ENCODE assay signal across 9 cellular contexts in genomic region chr15:66751579-66751978, GRCh38. TPM values are rescaled to one million over a fixed set of nuclear protein-coding genes. Genes with fewer than 3 reads are reported as not detected.
DNase-seq lines count a peak whose midpoint lies in the region; ATAC-seq and TF ChIP-seq lines count a peak whose summit lies in the region.
"Had no signal": no experiment of that assay in that cellular context is flagged by ENCODE, and none has a peak within 500 bp of the region (broad histone marks: within the 10 kb centered on the region; RNA-seq: fewer than 3 reads in every experiment).

No MANE protein-coding gene starts in this region.

- H3K27me3 Mint-ChIP-seq in CD4-positive, alpha-beta memory T cell: peaks cover 4 to 5% of the 10 kb centered on the region in 2 donors
- H3K27me3 Mint-ChIP-seq in HFFc6 (ENCODE audit: insufficient read depth): no peaks in the 10 kb centered on the region
- H3K27me3 Mint-ChIP-seq in T-cell: peaks cover 0 to 7% of the 10 kb centered on the region in 2 donors

- TF ChIP-seq CTCF in HFFc6 (IDR thresholded peaks at IDR 0.05): no peak

- no peak overlapping the region for H3K27ac ChIP-seq in CD4-positive, alpha-beta memory T cell (ENCODE audit: low read depth, low read length)
- no peak overlapping the region for H3K27ac ChIP-seq in mesenchymal stem cell (ENCODE audit: low read length, poor library complexity, severe bottlenecking)
- H3K27ac ChIP-seq: HL-60 had no signal

- peaks cover 3% of the 10 kb centered on the region for H3K4me1 ChIP-seq in CD4-positive, alpha-beta memory T cell (ENCODE audit: insufficient read depth, low read length)
- peaks cover 35% of the 10 kb centered on the region for H3K4me1 ChIP-seq in mesenchymal stem cell (ENCODE audit: control insufficient read depth, insufficient read depth, low read depth, low read length)

- DNase-seq in CD4-positive, alpha-beta memory T cell: peak in 3 of 5 donors; percentile 5 to 13 (median 10)
- no peak for DNase-seq in HFFc6
- peak in 22 of 34 experiments; percentile 3 to 49 (median 24) for DNase-seq in T-cell
- DNase-seq in mesenchymal stem cell: no peak

- H2BK12ac ChIP-seq in mesenchymal stem cell (ENCODE audit: low read length in 2 of 2): peak overlapping the region; percentile 16 to 28

- H4K91ac ChIP-seq in mesenchymal stem cell (ENCODE audit: low read length): no peak overlapping the region

- H3K36me3 Mint-ChIP-seq in CD4-positive, alpha-beta memory T cell: peaks cover 0 to 2% of the 10 kb centered on the region in 2 donors
- H3K36me3 Mint-ChIP-seq in HFFc6 (ENCODE audit: low read depth) (peaks cover 43% of the 10 kb centered on the region), T-cell (no peaks in the 10 kb centered on the region)

- H2AFZ ChIP-seq in mesenchymal stem cell (ENCODE audit: low read depth, low read length): no peak overlapping the region

- H3K4me3 ChIP-seq in CD4-positive, alpha-beta memory T cell (ENCODE audit: low read length in 2 of 2): no peak overlapping the region
- no peak overlapping the region for H3K4me3 ChIP-seq in mesenchymal stem cell (ENCODE audit: insufficient read depth in 1 of 2, low read depth in 1 of 2, low read length in 2 of 2)

- no peak overlapping the region for H2BK120ac ChIP-seq in mesenchymal stem cell (ENCODE audit: low read depth, low read length)

- H3K36me3 ChIP-seq in CD4-positive, alpha-beta memory T cell (ENCODE audit: insufficient read depth, low read length): no peaks in the 10 kb centered on the region
- H3K36me3 ChIP-seq in mesenchymal stem cell (ENCODE audit: control insufficient read depth in 1 of 2, insufficient read depth in 2 of 2, low read depth in 1 of 2, low read length in 2 of 2): peaks cover 5 to 39% of the 10 kb centered on the region in 2 experiments

- H3K4me3 Mint-ChIP-seq in CD4-positive, alpha-beta memory T cell: peak overlapping the region in 2 of 8 donors; percentile 23 to 31
- H3K4me3 Mint-ChIP-seq in HFFc6 (no peak overlapping the region; the same call in 1 of the 2 replicates), T-cell (peak overlapping the region in 1 of 3 donors; percentile 24)

- H3K14ac ChIP-seq in mesenchymal stem cell (ENCODE audit: low read length in 2 of 2): no peak overlapping the region

- no peak overlapping the region for H4K8ac ChIP-seq in mesenchymal stem cell (ENCODE audit: low read length)

- H2AK5ac ChIP-seq in mesenchymal stem cell (ENCODE audit: low read length, severe bottlenecking): no peak overlapping the region

- no peak overlapping the region for H3K18ac ChIP-seq in mesenchymal stem cell (ENCODE audit: low read depth in 1 of 2, low read length in 2 of 2)

- no peak overlapping the region for H2BK15ac ChIP-seq in mesenchymal stem cell (ENCODE audit: low read depth, poor library complexity, severe bottlenecking)

- POLR2A ChIA-PET in CD4-positive, alpha-beta memory T cell (lab: Charles Lee; ENCODE audit: partially characterized antibody): interaction anchor here (0.5 kb wide), 1 partner anchor 113 kb away, joined by 3 read pairs; no protein-coding TSS in a partner anchor
- POLR2A ChIA-PET in T-cell (lab: Charles Lee): no interaction called here

- CTCF ChIA-PET in CD4-positive, alpha-beta memory T cell (lab: Charles Lee; ENCODE audit: partially characterized antibody): interaction anchor here (0.6 to 1.5 kb wide), 2 partner anchors 133 to 649 kb away, joined by 3 to 4 read pairs; no protein-coding TSS in a partner anchor
- CTCF ChIA-PET in T-cell (lab: Charles Lee): no interaction called here

- H3K4me1 Mint-ChIP-seq in CD4-positive, alpha-beta memory T cell: peaks cover 2 to 13% (median 6%) of the 10 kb centered on the region in 4 donors
- H3K4me1 Mint-ChIP-seq in HFFc6 (ENCODE audit: low read depth): peaks cover 67% of the 10 kb centered on the region
- peaks cover 9 to 12% (median 10%) of the 10 kb centered on the region in 3 donors for H3K4me1 Mint-ChIP-seq in T-cell

- no peak overlapping the region for H3K4me2 ChIP-seq in mesenchymal stem cell (ENCODE audit: low read length, poor library complexity, severe bottlenecking)

- H3K27ac Mint-ChIP-seq in CD4-positive, alpha-beta memory T cell: no peak overlapping the region
- peak overlapping the region; percentile 55; the same call in 1 of the 2 replicates for H3K27ac Mint-ChIP-seq in HFFc6
- no peak overlapping the region for H3K27ac Mint-ChIP-seq in T-cell

- no peak overlapping the region for H2BK5ac ChIP-seq in mesenchymal stem cell (ENCODE audit: low read depth, low read length, poor library complexity, severe bottlenecking)

- 93% methylated on average over 3 of the region's 7 CpGs for WGBS in mesenchymal stem cell

- intact Hi-C loops in CD4-positive, alpha-beta memory T cell (cut with micrococcal nuclease): no loop called here

- H3K9me3 Mint-ChIP-seq in CD4-positive, alpha-beta memory T cell: peaks cover 0 to 14% (median 12%) of the 10 kb centered on the region in 8 donors
- peaks cover 15% of the 10 kb centered on the region for H3K9me3 Mint-ChIP-seq in HFFc6
- H3K9me3 Mint-ChIP-seq in T-cell: peaks cover 0 to 9% (median 6%) of the 10 kb centered on the region in 3 donors

- no peak overlapping the region for H3K9ac ChIP-seq in mesenchymal stem cell (ENCODE audit: low read length)

- peak in 3 of 4 experiments; percentile 48 to 71 (median 68) for ATAC-seq in T-cell (replicated peaks in 1 of 4)
- ATAC-seq in HG03457 (IDR thresholded peaks at IDR 0.05; ENCODE audit: unreplicated experiment): no peak
- no peak for ATAC-seq in HG03097 (IDR thresholded peaks at IDR 0.05; ENCODE audit: low FRiP score, unreplicated experiment)
- no peak for ATAC-seq in HG02759 (IDR thresholded peaks at IDR 0.05; ENCODE audit: unreplicated experiment)
- ATAC-seq in GM21447 (IDR thresholded peaks at IDR 0.05; ENCODE audit: unreplicated experiment): no peak

- no peak overlapping the region for H3K23ac ChIP-seq in mesenchymal stem cell (ENCODE audit: low read length in 2 of 2)

- no peaks in the 10 kb centered on the region for H3K27me3 ChIP-seq in CD4-positive, alpha-beta memory T cell (ENCODE audit: insufficient read depth, low read length)
- no peaks in the 10 kb centered on the region for H3K27me3 ChIP-seq in mesenchymal stem cell (ENCODE audit: control insufficient read depth in 1 of 2, insufficient read depth in 1 of 2, low read length in 2 of 2)

- H3K9me3 ChIP-seq in CD4-positive, alpha-beta memory T cell (ENCODE audit: control insufficient read depth in 1 of 2, low read length in 2 of 2): no peaks in the 10 kb centered on the region
- peaks cover 11% of the 10 kb centered on the region for H3K9me3 ChIP-seq in mesenchymal stem cell (ENCODE audit: control insufficient read depth, low read length)

- H3K79me1 ChIP-seq in mesenchymal stem cell (replicated peaks; ENCODE audit: low read length, poor library complexity, severe bottlenecking): peaks cover 16% of the 10 kb centered on the region

- H3K4ac ChIP-seq in mesenchymal stem cell (ENCODE audit: low read depth in 1 of 2, low read length in 2 of 2): no peak overlapping the region

RNA-seq across cellular contexts. Expression of gene SMAD6, which starts 49.5 kb away (rescaled TPM):
- under 1 TPM; 0.09 to 0.11 TPM for total RNA-seq in CD4-positive, alpha-beta memory T cell
- polyA plus RNA-seq in CD4-positive, alpha-beta memory T cell: not detected
- 10 to 100 TPM; 10.2 to 18.1 (median 16.4) TPM for total RNA-seq in HFFc6 (2021; fragmentation: NEBNext Ultra II Directional; extraction: Animal tissue kit (Norgen Biotek cat#: 25700))
- under 1 TPM; 0.13 to 0.55 (median 0.33) TPM for total RNA-seq in T-cell
- 5.5 TPM for polyA plus RNA-seq in mesenchymal stem cell (2013, experiment 1 of 2)
- 5.6 TPM for polyA plus RNA-seq in mesenchymal stem cell (2013, experiment 2 of 2)

Comparison
In these comparisons a context has a peak if more than half of its experiments do, and no peak if none do; other contexts are left out.
1. DNase-seq: peak in CD4-positive, alpha-beta memory T cell (3 of 5) and T-cell (22 of 34); none in HFFc6 (single experiment) and mesenchymal stem cell (single experiment).
2. ATAC-seq: peak in T-cell (3 of 4); none in HG03457 (single experiment), HG03097 (single experiment), HG02759 (single experiment) and GM21447 (single experiment).
3. RNA of gene SMAD6, which starts 49.5 kb away (total RNA-seq): 10.2 to 18.1 TPM in HFFc6; 0.13 to 0.55 TPM in T-cell and 0.09 to 0.11 TPM in CD4-positive, alpha-beta memory T cell; every median in the first group is over 4 times any median in the second.